ENCODE assay signal across 8 cellular contexts in the genomic region with DNA sequence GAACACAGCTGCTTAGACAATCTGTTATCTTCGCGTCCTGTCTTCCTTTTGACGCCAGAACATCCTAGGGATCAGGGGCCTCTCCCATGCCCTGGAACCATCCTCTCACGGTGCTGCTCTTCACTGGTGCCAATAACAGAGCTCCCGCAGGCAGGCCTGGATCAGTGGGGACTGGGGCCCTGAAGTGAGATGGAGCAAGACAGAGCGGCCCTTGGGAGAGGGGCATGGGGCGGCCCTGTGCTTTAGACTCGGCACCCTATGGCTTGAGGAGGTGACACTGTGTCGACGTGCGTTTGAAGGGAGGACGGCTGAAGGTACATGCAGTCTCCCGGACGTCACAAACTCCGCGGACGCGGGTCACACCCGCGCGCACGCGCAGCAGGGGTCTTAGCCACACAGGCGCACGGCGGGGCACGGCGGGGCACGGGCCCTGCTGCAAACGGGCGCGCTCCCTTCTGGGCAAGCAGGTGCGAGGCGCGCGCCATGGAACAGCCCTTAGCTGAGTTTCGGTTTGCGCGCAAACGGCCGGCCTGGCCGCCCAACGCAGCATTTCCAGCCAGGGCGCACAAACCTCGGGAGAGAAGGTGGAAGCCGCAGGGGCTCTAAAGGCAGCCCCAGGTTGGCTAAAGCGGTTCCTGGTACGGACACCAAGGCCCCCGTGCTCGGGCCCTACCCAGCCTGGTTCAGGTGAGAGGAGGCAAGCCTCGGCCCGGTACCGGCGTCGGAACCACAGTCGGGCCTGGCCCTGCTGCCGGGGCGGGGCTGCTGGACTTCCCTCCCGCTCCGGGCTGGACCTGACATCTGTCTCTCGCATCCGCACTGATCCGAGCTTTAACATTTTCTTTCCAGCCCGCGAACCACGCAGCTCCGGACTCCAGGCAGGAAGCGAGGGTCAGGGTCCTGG. TPM values are rescaled to one million over a fixed set of nuclear protein-coding genes. Genes with fewer than 3 reads are reported as not detected.
A peak's percentile ranks its signal among the peaks of the same experiment; 100 is the strongest.
DNase-seq lines count a peak whose midpoint lies in the region; ATAC-seq lines count a peak whose summit lies in the region.

No MANE protein-coding gene starts in this region.

- DNase-seq in left ventricle myocardium superior (no peak), left cardiac atrium (no peak), middle frontal gyrus (ENCODE audit: extremely low spot score, low spot score) (no peak)
- DNase-seq in activated CD4-positive, alpha-beta T cell treated with anti-CD3 and anti-CD28 coated beads, Interleukin-2, amount 50 U/mL, for 48 hours: peak; percentile 36 to 39

- H3K4me3 ChIP-seq in iPS-11a (ENCODE audit: low read depth, low read length): peak overlapping the region; percentile 56

- peak overlapping the region; percentile 72 for H3K4me3 Mint-ChIP-seq in stimulated activated memory B cell treated with anti-CD40 and anti-IgM and Interleukin-4, amounts not matched to agents 10 μg/mL and 1 μg/mL and 100 μg/mL, for 72 hours

- no peaks in the 10 kb centered on the region for H3K36me3 Mint-ChIP-seq in stimulated activated memory B cell treated with anti-CD40 and anti-IgM and Interleukin-4, amounts not matched to agents 10 μg/mL and 1 μg/mL and 100 μg/mL, for 72 hours

- peaks cover 16% of the 10 kb centered on the region for H3K4me1 Mint-ChIP-seq in stimulated activated memory B cell treated with anti-CD40 and anti-IgM and Interleukin-4, amounts not matched to agents 10 μg/mL and 1 μg/mL and 100 μg/mL, for 72 hours

- H3K27ac Mint-ChIP-seq in stimulated activated memory B cell treated with anti-CD40 and anti-IgM and Interleukin-4, amounts not matched to agents 10 μg/mL and 1 μg/mL and 100 μg/mL, for 72 hours: no peak overlapping the region

- intact Hi-C loops in left ventricle myocardium superior (cut with micrococcal nuclease) (no loop called here), left cardiac atrium (cut with DNase I) (no loop called here)

- H3K9me3 Mint-ChIP-seq in stimulated activated memory B cell treated with anti-CD40 and anti-IgM and Interleukin-4, amounts not matched to agents 10 μg/mL and 1 μg/mL and 100 μg/mL, for 72 hours: no peaks in the 10 kb centered on the region

- H3K27me3 Mint-ChIP-seq in stimulated activated memory B cell treated with anti-CD40 and anti-IgM and Interleukin-4, amounts not matched to agents 10 μg/mL and 1 μg/mL and 100 μg/mL, for 72 hours: peaks cover 64% of the 10 kb centered on the region

- ATAC-seq in left ventricle myocardium superior (peak; percentile 34), left cardiac atrium (no peak), GM21786 (IDR thresholded peaks at IDR 0.05; ENCODE audit: unreplicated experiment) (no peak), HG02763 (IDR thresholded peaks at IDR 0.05; ENCODE audit: unreplicated experiment) (no peak)
- ATAC-seq in stimulated activated memory B cell treated with anti-CD40 and anti-IgM and Interleukin-4, amounts not matched to agents 10 μg/mL and 1 μg/mL and 100 μg/mL, for 72 hours: no peak

RNA-seq across cellular contexts. Expression of gene RNF17, which starts 16.5 kb away (rescaled TPM):
- total RNA-seq in left ventricle myocardium superior (not detected), left cardiac atrium (not detected)

Comparison
In these comparisons a context has a peak if more than half of its experiments do, and no peak if none do; other contexts are left out.
1. DNase-seq: peak in activated CD4-positive, alpha-beta T cell treated with anti-CD3 and anti-CD28 coated beads, Interleukin-2, amount 50 U/mL, for 48 hours (2 of 2); none in left ventricle myocardium superior (single experiment), left cardiac atrium (single experiment) and middle frontal gyrus (single experiment).